ENCODE assay signal across 6 cellular contexts in the genomic region with DNA sequence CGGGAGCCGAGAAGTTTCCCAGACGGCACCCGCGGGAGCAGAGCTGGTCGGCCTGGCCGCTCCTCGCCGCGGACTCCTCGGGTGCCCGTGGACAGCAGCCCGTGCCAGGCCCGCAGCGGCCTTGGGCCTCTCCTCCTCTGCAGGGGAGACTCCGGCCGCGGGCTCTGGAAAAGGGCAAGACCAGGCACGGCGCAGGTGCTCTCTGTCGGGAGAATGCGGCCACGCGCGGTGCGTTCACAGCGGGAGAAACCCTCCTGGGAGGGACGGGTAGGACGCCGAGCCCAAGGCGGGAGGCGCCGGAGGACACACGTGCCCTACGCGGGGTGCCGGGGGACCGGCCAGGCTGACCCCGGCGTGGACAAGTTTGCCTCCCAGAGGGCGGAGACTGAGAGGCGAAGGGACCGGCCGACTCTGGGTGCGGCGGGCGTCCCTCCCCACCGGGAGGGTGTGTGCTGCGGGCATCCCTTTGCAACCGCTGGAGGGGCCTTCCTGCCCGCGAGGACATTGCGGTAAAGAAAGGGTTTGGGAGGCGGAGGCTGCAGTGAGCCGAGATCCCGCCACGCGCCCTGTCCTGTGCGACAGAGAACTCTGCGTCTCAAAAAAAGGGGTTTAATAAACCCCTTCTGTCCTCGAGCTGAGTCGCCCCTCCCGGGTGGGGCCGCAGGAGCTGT. TPM values are rescaled to one million over a fixed set of nuclear protein-coding genes. Genes with fewer than 3 reads are reported as not detected.
DNase-seq lines count a peak whose midpoint lies in the region; ATAC-seq and TF ChIP-seq lines count a peak whose summit lies in the region.

No MANE protein-coding gene starts in this region.

- no peaks in the 10 kb centered on the region for H3K4me1 ChIP-seq in parathyroid adenoma

- H3K27me3 ChIP-seq in dorsolateral prefrontal cortex = peaks cover 0 to 46% (median 25%) of the 10 kb centered on the region in 45 donors
- no peaks in the 10 kb centered on the region for H3K27me3 ChIP-seq in parathyroid adenoma (ENCODE audit: control insufficient read depth, insufficient read depth, low read length)

- DNase-seq in HFF-Myc (ENCODE audit: extremely low read depth, low read depth) (no peak), dorsolateral prefrontal cortex (peak in 3 of 10 donors; percentile 16 to 39 (median 37)), NCI-H446 (lab: John Stamatoyannopoulos, UW) (no peak), DMS 273 (lab: John Stamatoyannopoulos, UW; ENCODE audit: unreplicated experiment) (no peak)

- ATAC-seq in GM19035 (IDR thresholded peaks at IDR 0.05; ENCODE audit: unreplicated experiment) = no peak

- H3K36me3 ChIP-seq in parathyroid adenoma (ENCODE audit: control insufficient read depth, insufficient read depth, low read length) = no peaks in the 10 kb centered on the region

- H2AFZ ChIP-seq in parathyroid adenoma = no peak overlapping the region

- intact Hi-C loops in dorsolateral prefrontal cortex (cut with DNase I) = no loop called here

- H3K9me3 ChIP-seq in parathyroid adenoma (ENCODE audit: control insufficient read depth, low read length) = no peaks in the 10 kb centered on the region

- H3K27ac ChIP-seq in dorsolateral prefrontal cortex (peak overlapping the region in 54 of 59 donors; percentile 8 to 90 (median 68)), parathyroid adenoma (peak overlapping the region; percentile 49)

- H3K4me3 ChIP-seq in HFF-Myc (replicated peaks; ENCODE audit: low read depth, low read length) = peak overlapping the region; percentile 67
- peak overlapping the region in 58 of 59 donors; percentile 12 to 66 (median 46) for H3K4me3 ChIP-seq in dorsolateral prefrontal cortex
- peak overlapping the region; percentile 22 for H3K4me3 ChIP-seq in parathyroid adenoma (ENCODE audit: low read depth, low read length)

- no peak overlapping the region for H3K9ac ChIP-seq in parathyroid adenoma

- H3K79me2 ChIP-seq in parathyroid adenoma = peaks cover 2% of the 10 kb centered on the region

- peak overlapping the region; percentile 38 for H3K4me2 ChIP-seq in parathyroid adenoma (ENCODE audit: low read length)

- TF ChIP-seq CTCF in HFF-Myc (IDR thresholded peaks at IDR 0.05; ENCODE audit: low read depth, low read length, missing control alignments) (no peak), dorsolateral prefrontal cortex (IDR thresholded peaks at IDR 0.05 in 54 of 56, conservative IDR thresholded peaks at IDR 0.05 in 2 of 56; ENCODE audit: low read depth in 1 of 56, partially characterized antibody in 56 of 56) (no peak), parathyroid adenoma (IDR thresholded peaks at IDR 0.05) (no peak)

RNA-seq across cellular contexts. Expression of a gene that starts 2.3 kb away (rescaled TPM):
- 100 to 1,000 TPM in 23 of 120 experiments, 10 to 100 TPM in 97; 19.2 to 217 (median 70.2) TPM for total RNA-seq in dorsolateral prefrontal cortex

RNA-seq across cellular contexts. Expression of a gene that starts 4.5 kb away (rescaled TPM):
- total RNA-seq in dorsolateral prefrontal cortex = 100 to 1,000 TPM in 115 of 120 experiments, 10 to 100 TPM in 5; 78.3 to 905 (median 216) TPM

RNA-seq across cellular contexts. Expression of a gene that starts 8.6 kb away (rescaled TPM):
- total RNA-seq in dorsolateral prefrontal cortex = 100 to 1,000 TPM in 70 of 120 experiments, 10 to 100 TPM in 50; 21.6 to 340 (median 114) TPM

RNA-seq across cellular contexts. Expression of a gene that starts 16.8 kb away (rescaled TPM):
- total RNA-seq in dorsolateral prefrontal cortex = under 1 TPM in 1 of 120 experiments, not detected in 119; 0.76 TPM

RNA-seq across cellular contexts. Expression of a gene that starts 27.2 kb away (rescaled TPM):
- total RNA-seq in dorsolateral prefrontal cortex = 10 to 100 TPM in 62 of 120 experiments, 1 to 10 TPM in 58; 2.7 to 23.2 (median 10.1) TPM
